In genomic region chr11:120457996-120458395, GRCh38 we compare ENCODE assay signal across 27 cellular contexts. TPM values are rescaled to one million over a fixed set of nuclear protein-coding genes. Genes with fewer than 3 reads are reported as not detected.
"Had no signal": no experiment of that assay in that cellular context is flagged by ENCODE, and none has a peak within 500 bp of the region (broad histone marks: within the 10 kb centered on the region; RNA-seq: fewer than 3 reads in every experiment).

No MANE protein-coding gene starts in this region.

- H3K27ac Mint-ChIP-seq: activated CD4-positive, alpha-beta memory T cell treated with anti-CD3 and anti-CD28 coated beads, Interleukin-2, amount 10 ng/mL, durations not matched to agents 7 days and 5 days; activated CD4-positive, alpha-beta T cell treated with anti-CD3 and anti-CD28 coated beads, Interleukin-2, amount 10 ng/mL, durations not matched to agents 7 days and 5 days; activated naive CD4-positive, alpha-beta T cell treated with anti-CD3 and anti-CD28 coated beads, Interleukin-2, amount 50 U/mL, for 24 hours; activated T-helper 2 cell treated with anti-CD3 and anti-CD28 coated beads, Interferon-gamma antibody, Interleukin-2, Interleukin-4, amounts not matched to agents 10 μg/mL and 5 μg/mL and 100 μg/mL, durations not matched to agents 14 hours and 24 hours and 36 hours; brain; effector memory CD8-positive, alpha-beta T cell; natural killer cell treated with Interleukin-12 subunit alpha and Interleukin-12 subunit beta and Interleukin-15 and Interleukin-18, amount 100 ng/mL, for 72 hours; T-helper 1 cell treated with Interleukin-12 subunit alpha and Interleukin-12 subunit beta and Interleukin-4 antibody, amounts not matched to agents 30 μg/mL and 1 μg/mL, for 36 hours had no signal

- H3K9me3 ChIP-seq: esophagus squamous epithelium, gastrocnemius medialis, left lung, lower lobe of right lung, mucosa of descending colon, testis, transverse colon had no signal

- H3K27ac ChIP-seq: esophagus squamous epithelium, gastrocnemius medialis, left lung, lower lobe of right lung, testis, transverse colon, WERI-Rb-1 had no signal

- DNase-seq: activated CD4-positive, alpha-beta memory T cell treated with anti-CD3 and anti-CD28 coated beads, Interleukin-2, amount 10 ng/mL, durations not matched to agents 7 days and 5 days; activated CD4-positive, alpha-beta T cell treated with anti-CD3 and anti-CD28 coated beads, Interleukin-2, amount 10 ng/mL, durations not matched to agents 7 days and 5 days; activated CD4-positive, CD25-positive, alpha-beta regulatory T cell treated with anti-CD3 and anti-CD28 coated beads, Interleukin-2, amount 50 U/mL, for 72 hours; activated T-cell treated with anti-CD3 and anti-CD28 coated beads, Interleukin-2, amount 50 U/mL, for 48 hours; aorta; caudate nucleus; cortex of kidney; effector memory CD8-positive, alpha-beta T cell; esophagus squamous epithelium; gastrocnemius medialis; glutamatergic neuron; left lung; lower lobe of right lung; mucosa of descending colon; posterior cingulate gyrus; right cardiac atrium; stimulated activated CD4-positive, alpha-beta T cell treated with anti-CD3 and anti-CD28 coated beads, Interleukin-2, amount 100 ng/mL, for 48 hours; stimulated activated naive CD8-positive, alpha-beta T cell treated with anti-CD3 and anti-CD28 coated beads, Interleukin-15, Interleukin-2, amounts not matched to agents 100 U/mL and 50 U/mL, for 24 hours; T-helper 9 cell; testis; transverse colon; WERI-Rb-1 had no signal

- H3K27me3 ChIP-seq: esophagus squamous epithelium, gastrocnemius medialis, left lung, testis, transverse colon had no signal

- ATAC-seq: effector memory CD8-positive, alpha-beta T cell; gastrocnemius medialis; left lung; lower lobe of right lung; mucosa of descending colon; natural killer cell treated with Interleukin-12 subunit alpha and Interleukin-12 subunit beta and Interleukin-15 and Interleukin-18, amount 100 ng/mL, for 72 hours; right cardiac atrium; stimulated activated naive CD8-positive, alpha-beta T cell treated with anti-CD3 and anti-CD28 coated beads, Interleukin-15, Interleukin-2, amounts not matched to agents 100 U/mL and 50 U/mL, for 24 hours had no signal

- H3K4me1 Mint-ChIP-seq: activated naive CD4-positive, alpha-beta T cell treated with anti-CD3 and anti-CD28 coated beads, Interleukin-2, amount 50 U/mL, for 24 hours had no signal

- H3K27me3 Mint-ChIP-seq: activated CD4-positive, alpha-beta memory T cell treated with anti-CD3 and anti-CD28 coated beads, Interleukin-2, amount 10 ng/mL, durations not matched to agents 7 days and 5 days; activated CD4-positive, alpha-beta T cell treated with anti-CD3 and anti-CD28 coated beads, Interleukin-2, amount 10 ng/mL, durations not matched to agents 7 days and 5 days; activated naive CD4-positive, alpha-beta T cell treated with anti-CD3 and anti-CD28 coated beads, Interleukin-2, amount 50 U/mL, for 24 hours; brain; effector memory CD8-positive, alpha-beta T cell; natural killer cell treated with Interleukin-12 subunit alpha and Interleukin-12 subunit beta and Interleukin-15 and Interleukin-18, amount 100 ng/mL, for 72 hours had no signal

- H3K9me3 Mint-ChIP-seq: activated CD4-positive, alpha-beta memory T cell treated with anti-CD3 and anti-CD28 coated beads, Interleukin-2, amount 10 ng/mL, durations not matched to agents 7 days and 5 days; activated CD4-positive, alpha-beta T cell treated with anti-CD3 and anti-CD28 coated beads, Interleukin-2, amount 10 ng/mL, durations not matched to agents 7 days and 5 days; activated naive CD4-positive, alpha-beta T cell treated with anti-CD3 and anti-CD28 coated beads, Interleukin-2, amount 50 U/mL, for 24 hours; activated T-helper 2 cell treated with anti-CD3 and anti-CD28 coated beads, Interferon-gamma antibody, Interleukin-2, Interleukin-4, amounts not matched to agents 10 μg/mL and 5 μg/mL and 100 μg/mL, durations not matched to agents 14 hours and 24 hours and 36 hours; brain; effector memory CD8-positive, alpha-beta T cell; natural killer cell treated with Interleukin-12 subunit alpha and Interleukin-12 subunit beta and Interleukin-15 and Interleukin-18, amount 100 ng/mL, for 72 hours; T-helper 1 cell treated with Interleukin-12 subunit alpha and Interleukin-12 subunit beta and Interleukin-4 antibody, amounts not matched to agents 30 μg/mL and 1 μg/mL, for 36 hours had no signal

- H3K4me3 ChIP-seq: esophagus squamous epithelium, gastrocnemius medialis, left lung, lower lobe of right lung, mucosa of descending colon, testis, transverse colon had no signal

- H3K4me3 Mint-ChIP-seq: activated CD4-positive, alpha-beta memory T cell treated with anti-CD3 and anti-CD28 coated beads, Interleukin-2, amount 10 ng/mL, durations not matched to agents 7 days and 5 days; activated CD4-positive, alpha-beta T cell treated with anti-CD3 and anti-CD28 coated beads, Interleukin-2, amount 10 ng/mL, durations not matched to agents 7 days and 5 days; activated naive CD4-positive, alpha-beta T cell treated with anti-CD3 and anti-CD28 coated beads, Interleukin-2, amount 50 U/mL, for 24 hours; brain; effector memory CD8-positive, alpha-beta T cell; natural killer cell treated with Interleukin-12 subunit alpha and Interleukin-12 subunit beta and Interleukin-15 and Interleukin-18, amount 100 ng/mL, for 72 hours; T-helper 1 cell treated with Interleukin-12 subunit alpha and Interleukin-12 subunit beta and Interleukin-4 antibody, amounts not matched to agents 30 μg/mL and 1 μg/mL, for 36 hours had no signal

- H3K4me1 ChIP-seq: esophagus squamous epithelium, gastrocnemius medialis, left lung, lower lobe of right lung, testis, transverse colon had no signal

RNA-seq across cellular contexts. Expression of gene GRIK4, which starts 53.6 kb away (rescaled TPM):
- total RNA-seq: activated CD4-positive, alpha-beta memory T cell treated with anti-CD3 and anti-CD28 coated beads, Interleukin-2, amount 10 ng/mL, durations not matched to agents 7 days and 5 days; activated CD4-positive, alpha-beta T cell treated with anti-CD3 and anti-CD28 coated beads, Interleukin-2, amount 10 ng/mL, durations not matched to agents 7 days and 5 days; activated T-helper 2 cell treated with anti-CD3 and anti-CD28 coated beads, Interferon-gamma antibody, Interleukin-2, Interleukin-4, amounts not matched to agents 10 μg/mL and 5 μg/mL and 100 μg/mL, durations not matched to agents 14 hours and 24 hours and 36 hours; aorta had no signal
- polyA plus RNA-seq: aorta had no signal
